In genomic region chr1:93347319-93347899, GRCh38 we compare ENCODE assay signal across 8 cellular contexts. TPM values are rescaled to one million over a fixed set of nuclear protein-coding genes. Genes with fewer than 3 reads are reported as not detected.
DNase-seq lines count a peak whose midpoint lies in the region; TF ChIP-seq lines count a peak whose summit lies in the region.

No MANE protein-coding gene starts in this region.

- no peak overlapping the region for H2BK15ac ChIP-seq in neuronal stem cell (ENCODE audit: low read length)

- DNase-seq in CD8-positive, alpha-beta memory T cell = no peak
- no peak for DNase-seq in NT2/D1 (ENCODE audit: low read depth, low spot score)
- DNase-seq in endodermal cell = no peak
- no peak for DNase-seq in neuronal stem cell (ENCODE audit: low spot score)
- no peak for DNase-seq in stimulated activated CD4-positive, alpha-beta T cell treated with anti-CD3 and anti-CD28 coated beads, Interleukin-4, amount 100 ng/mL, for 1 hour
- no peak for DNase-seq in KBM-7
- no peak for DNase-seq in stimulated activated CD4-positive, alpha-beta T cell treated with anti-CD3 and anti-CD28 coated beads, Interleukin-2, amount 100 ng/mL, for 48 hours
- no peak for DNase-seq in NCI-H128 (lab: John Stamatoyannopoulos, UW; ENCODE audit: unreplicated experiment)

- 4 to 6% methylated on average over 5 to 12 of the region's 12 CpGs for WGBS in endodermal cell (ENCODE audit: insufficient coverage in 1 of 2, insufficient read length in 1 of 2), 2 experiments
- no CpG with 5 or more reads among the region's 12 CpGs for WGBS in neuronal stem cell (ENCODE audit: extremely low coverage in 2 of 2, insufficient read length in 2 of 2, insufficient replicate concordance in 1 of 2), 2 donors

- H3K36me3 ChIP-seq in CD8-positive, alpha-beta memory T cell (ENCODE audit: insufficient read depth, low read length) = no peaks in the 10 kb centered on the region
- peaks cover 27% of the 10 kb centered on the region for H3K36me3 ChIP-seq in NT2/D1 (ENCODE audit: insufficient read depth, insufficient read length, low read length)
- H3K36me3 ChIP-seq in endodermal cell (ENCODE audit: control insufficient read depth, insufficient read depth, low read length) = no peaks in the 10 kb centered on the region
- H3K36me3 ChIP-seq in neuronal stem cell (replicated peaks in 1 of 2; ENCODE audit: control insufficient read depth in 2 of 2, insufficient read depth in 2 of 2, low read length in 2 of 2) = peaks cover 0 to 25% of the 10 kb centered on the region in 2 donors

- POLR2A ChIA-PET in CD8-positive, alpha-beta memory T cell (lab: Charles Lee) = no interaction called here

- no peak overlapping the region for H2AFZ ChIP-seq in neuronal stem cell (ENCODE audit: low read length)

- peaks cover 3% of the 10 kb centered on the region for H3K79me1 ChIP-seq in neuronal stem cell (ENCODE audit: low read depth, low read length)

- no peak overlapping the region for H2BK12ac ChIP-seq in neuronal stem cell (ENCODE audit: low read length)

- H3K9ac ChIP-seq in NT2/D1 (ENCODE audit: insufficient read length, low read depth) (peak overlapping the region; percentile 89), endodermal cell (ENCODE audit: extremely low read depth, low read length, poor library complexity, severe bottlenecking) (peak overlapping the region; percentile 91), neuronal stem cell (ENCODE audit: low read depth, low read length, poor library complexity) (no peak overlapping the region)

- in situ Hi-C loops in KBM-7 (cut with MboI; ENCODE audit: low pct_unique_long_range_greater_than_20kb, low sequenced_read_pairs) = no loop called here

- H3K27ac ChIP-seq in CD8-positive, alpha-beta memory T cell (ENCODE audit: low read depth, low read length) = peak overlapping the region; percentile 94
- no peak overlapping the region for H3K27ac ChIP-seq in endodermal cell (ENCODE audit: low read depth, low read length)
- no peak overlapping the region for H3K27ac ChIP-seq in neuronal stem cell (replicated peaks; ENCODE audit: low read length)

- H2BK5ac ChIP-seq in neuronal stem cell (ENCODE audit: low read length) = no peak overlapping the region

- CTCF ChIA-PET in CD8-positive, alpha-beta memory T cell (lab: Charles Lee) = interaction anchor here (1.3 kb wide), 1 partner anchor 11 kb away, joined by 3 read pairs; no protein-coding TSS in a partner anchor

- peak overlapping the region; percentile 93 to 100 (median 99) for H3K4me3 Mint-ChIP-seq in CD8-positive, alpha-beta memory T cell
- peak overlapping the region; percentile 87 for H3K4me3 Mint-ChIP-seq in endodermal cell

- TF ChIP-seq CTCF in endodermal cell (conservative IDR thresholded peaks at IDR 0.05) = no peak

- no peak overlapping the region for H3K4ac ChIP-seq in neuronal stem cell (ENCODE audit: low read length)

- H3K27me3 ChIP-seq in CD8-positive, alpha-beta memory T cell (ENCODE audit: insufficient read depth, low read length, poor library complexity, severe bottlenecking) = no peaks in the 10 kb centered on the region
- H3K27me3 ChIP-seq in NT2/D1 (ENCODE audit: insufficient read depth, insufficient read length) (no peaks in the 10 kb centered on the region), endodermal cell (ENCODE audit: control insufficient read depth, insufficient read depth, low read length, poor library complexity, severe bottlenecking) (no peaks in the 10 kb centered on the region), neuronal stem cell (ENCODE audit: control insufficient read depth in 3 of 3, insufficient read depth in 3 of 3, low read depth in 1 of 3, low read length in 3 of 3) (no peaks in the 10 kb centered on the region)

- H4K91ac ChIP-seq in neuronal stem cell (ENCODE audit: low read depth, low read length, poor library complexity) = no peak overlapping the region

- no peaks in the 10 kb centered on the region for H3K9me3 Mint-ChIP-seq in CD8-positive, alpha-beta memory T cell
- no peaks in the 10 kb centered on the region for H3K9me3 Mint-ChIP-seq in endodermal cell

- H3K23ac ChIP-seq in neuronal stem cell (ENCODE audit: low read depth, low read length, poor library complexity) = no peak overlapping the region

- no peaks in the 10 kb centered on the region for H3K9me3 ChIP-seq in CD8-positive, alpha-beta memory T cell (ENCODE audit: low read length)
- H3K9me3 ChIP-seq in NT2/D1 (ENCODE audit: insufficient read depth, low read length) = no peaks in the 10 kb centered on the region
- no peaks in the 10 kb centered on the region for H3K9me3 ChIP-seq in endodermal cell (ENCODE audit: control insufficient read depth, low read length)
- no peaks in the 10 kb centered on the region for H3K9me3 ChIP-seq in neuronal stem cell (replicated peaks in 1 of 2; ENCODE audit: control insufficient read depth in 2 of 2, insufficient read depth in 1 of 2, low read depth in 1 of 2, low read length in 2 of 2)

- H2BK120ac ChIP-seq in neuronal stem cell (ENCODE audit: low read depth, low read length) = no peak overlapping the region

- H3K18ac ChIP-seq in neuronal stem cell (ENCODE audit: low read length) = no peak overlapping the region

- H3K4me2 ChIP-seq in neuronal stem cell (ENCODE audit: insufficient read depth, low read length, poor library complexity, severe bottlenecking) = peak overlapping the region; percentile 66

- H3K4me3 ChIP-seq in CD8-positive, alpha-beta memory T cell (ENCODE audit: low read length) = peak overlapping the region; percentile 92
- H3K4me3 ChIP-seq in NT2/D1 (ENCODE audit: insufficient read length, low read depth) = peak overlapping the region; percentile 67
- H3K4me3 ChIP-seq in endodermal cell (ENCODE audit: low read length) = peak overlapping the region; percentile 90
- H3K4me3 ChIP-seq in neuronal stem cell (ENCODE audit: low read length in 2 of 2) = peak overlapping the region; percentile 67 to 98

- H3K4me1 Mint-ChIP-seq in CD8-positive, alpha-beta memory T cell = peaks cover 50 to 63% (median 55%) of the 10 kb centered on the region in 3 donors
- peaks cover 18% of the 10 kb centered on the region for H3K4me1 Mint-ChIP-seq in endodermal cell

- no peak overlapping the region for H2AK5ac ChIP-seq in neuronal stem cell (ENCODE audit: low read depth, low read length)

- H4K8ac ChIP-seq in neuronal stem cell (ENCODE audit: low read depth, low read length) = no peak overlapping the region

- peaks cover 30% of the 10 kb centered on the region for H3K4me1 ChIP-seq in CD8-positive, alpha-beta memory T cell (ENCODE audit: insufficient read depth, low read length)
- H3K4me1 ChIP-seq in NT2/D1 (ENCODE audit: insufficient read depth, insufficient read length) (no peaks in the 10 kb centered on the region), endodermal cell (ENCODE audit: control insufficient read depth, insufficient read depth, low read length) (peaks cover 4% of the 10 kb centered on the region), neuronal stem cell (ENCODE audit: control insufficient read depth in 2 of 2, insufficient read depth in 1 of 2, low read depth in 1 of 2, low read length in 2 of 2) (peaks cover 0 to 1% of the 10 kb centered on the region in 2 donors)

- H3K36me3 Mint-ChIP-seq in CD8-positive, alpha-beta memory T cell = peaks cover 0 to 37% (median 5%) of the 10 kb centered on the region in 3 donors
- H3K36me3 Mint-ChIP-seq in endodermal cell (ENCODE audit: low read depth) = peaks cover 2% of the 10 kb centered on the region

- peak overlapping the region in 7 of 8 donors; percentile 97 to 100 (median 99) for H3K27ac Mint-ChIP-seq in CD8-positive, alpha-beta memory T cell
- no peak overlapping the region for H3K27ac Mint-ChIP-seq in endodermal cell

- peaks cover 0 to 4% of the 10 kb centered on the region in 2 donors for H3K27me3 Mint-ChIP-seq in CD8-positive, alpha-beta memory T cell
- H3K27me3 Mint-ChIP-seq in endodermal cell (ENCODE audit: insufficient read depth) = no peaks in the 10 kb centered on the region

- H3K14ac ChIP-seq in neuronal stem cell (ENCODE audit: low read length) = no peak overlapping the region

RNA-seq across cellular contexts. Expression of gene DR1, which starts 1.7 kb away (rescaled TPM):
- 100 to 1,000 TPM; 108 to 114 TPM for total RNA-seq in CD8-positive, alpha-beta memory T cell
- 75.3 TPM for polyA plus RNA-seq in CD8-positive, alpha-beta memory T cell
- total RNA-seq in endodermal cell = 10 to 100 TPM; 44.3 to 56.4 TPM
- 43.8 TPM for polyA plus RNA-seq in endodermal cell (2013, experiment 1 of 2)
- polyA plus RNA-seq in endodermal cell (2013, experiment 2 of 2) = 41.9 TPM
- polyA plus RNA-seq in neuronal stem cell (2013, experiment 1 of 2) = 41.5 TPM
- 43.7 TPM for polyA plus RNA-seq in neuronal stem cell (2013, experiment 2 of 2)
